21 cellular contexts compared by ENCODE assay signal in genomic region chr5:102603670-102604069, GRCh38.
DNase-seq lines count a peak whose midpoint lies in the region; ATAC-seq and TF ChIP-seq lines count a peak whose summit lies in the region.
"Had no signal": no experiment of that assay in that cellular context is flagged by ENCODE, and none has a peak within 500 bp of the region (broad histone marks: within the 10 kb centered on the region; RNA-seq: fewer than 3 reads in every experiment).

No MANE protein-coding gene starts in this region.

- no peak for ATAC-seq in lower lobe of right lung

- H3K9me3 Mint-ChIP-seq in osteocyte (ENCODE audit: unreplicated experiment) = no peaks in the 10 kb centered on the region
- H3K9me3 Mint-ChIP-seq: T-helper 1 cell treated with Interleukin-12 subunit alpha and Interleukin-12 subunit beta and Interleukin-4 antibody, amounts not matched to agents 30 μg/mL and 1 μg/mL, for 36 hours had no signal

- H3K27me3 Mint-ChIP-seq in osteocyte (ENCODE audit: unreplicated experiment) = no peaks in the 10 kb centered on the region

- H3K36me3 Mint-ChIP-seq in osteocyte (ENCODE audit: unreplicated experiment) = no peaks in the 10 kb centered on the region

- H3K4me1 ChIP-seq in lower lobe of right lung = no peaks in the 10 kb centered on the region
- H3K4me1 ChIP-seq in sigmoid colon = peaks cover 0 to 20% (median 14%) of the 10 kb centered on the region in 4 donors

- no peak for TF ChIP-seq EP300 in sigmoid colon (IDR thresholded peaks at IDR 0.05)

- H3K36me3 ChIP-seq in lower lobe of right lung (no peaks in the 10 kb centered on the region), sigmoid colon (no peaks in the 10 kb centered on the region)

- intact Hi-C loops in lower lobe of right lung (cut with DNase I) (no loop called here), sigmoid colon (cut with DNase I) (no loop called here)

- peak; percentile 5 for DNase-seq in NCI-H2029 treated with DMSO at 0.1 percent for 48 hours (lab: John Stamatoyannopoulos, UW)
- DNase-seq in NCI-H2029 (lab: John Stamatoyannopoulos, UW) = no peak
- DNase-seq in M059J (ENCODE audit: low read depth) = peak; percentile 36
- DNase-seq in astrocyte of the cerebellum (ENCODE audit: low read depth) = peak; percentile 18
- DNase-seq in osteocyte (ENCODE audit: extremely low spot score, unreplicated experiment) = no peak
- no peak for DNase-seq in GM10266 (ENCODE audit: extremely low spot score)
- DNase-seq in lower lobe of right lung = no peak
- no peak for DNase-seq in sigmoid colon
- DNase-seq: 8988T, GM23248, IMR-90, MM.1S, NCI-H1092 treated with DMSO at 0.1 percent for 48 hours, NCI-H146, NCI-H446 treated with DMSO at 0.1 percent for 48 hours, NCI-H82, OCI-M1, RPMI8226, SHP77 treated with DMSO at 0.1 percent for 48 hours had no signal

- H3K27ac ChIP-seq in lower lobe of right lung (no peak overlapping the region), sigmoid colon (no peak overlapping the region)
- H3K27ac ChIP-seq: GM23248, HL-60 had no signal

- H3K27me3 ChIP-seq in lower lobe of right lung (ENCODE audit: low read depth) = no peaks in the 10 kb centered on the region
- no peaks in the 10 kb centered on the region for H3K27me3 ChIP-seq in sigmoid colon

- peak overlapping the region; percentile 84 for H3K27ac Mint-ChIP-seq in osteocyte (ENCODE audit: unreplicated experiment)
- H3K27ac Mint-ChIP-seq: T-helper 1 cell treated with Interleukin-12 subunit alpha and Interleukin-12 subunit beta and Interleukin-4 antibody, amounts not matched to agents 30 μg/mL and 1 μg/mL, for 36 hours had no signal

- H3K9me3 ChIP-seq in lower lobe of right lung (no peaks in the 10 kb centered on the region), sigmoid colon (no peaks in the 10 kb centered on the region)

- H3K4me1 Mint-ChIP-seq in osteocyte (ENCODE audit: unreplicated experiment) = peaks cover 55% of the 10 kb centered on the region

- no peak for TF ChIP-seq POLR2A in sigmoid colon (IDR thresholded peaks at IDR 0.05)

- in situ Hi-C loops in astrocyte of the cerebellum (cut with HindIII; ENCODE audit: low sequenced_read_pairs) = no loop called here

- no peak overlapping the region for H3K4me3 Mint-ChIP-seq in osteocyte (ENCODE audit: unreplicated experiment)
- H3K4me3 Mint-ChIP-seq: T-helper 1 cell treated with Interleukin-12 subunit alpha and Interleukin-12 subunit beta and Interleukin-4 antibody, amounts not matched to agents 30 μg/mL and 1 μg/mL, for 36 hours had no signal

- H3K4me3 ChIP-seq in astrocyte of the cerebellum (ENCODE audit: low read depth, low read length) (no peak overlapping the region), lower lobe of right lung (no peak overlapping the region), sigmoid colon (no peak overlapping the region)
- H3K4me3 ChIP-seq: GM23248 had no signal

- TF ChIP-seq CTCF in astrocyte of the cerebellum (IDR thresholded peaks at IDR 0.05; ENCODE audit: low read depth, low read length, missing control alignments) (no peak), osteocyte (IDR thresholded peaks at IDR 0.05) (no peak), GM10266 (IDR thresholded peaks at IDR 0.05; ENCODE audit: control insufficient read depth, insufficient read depth, low read depth, missing control alignments) (no peak), lower lobe of right lung (IDR thresholded peaks at IDR 0.05) (no peak), sigmoid colon (IDR thresholded peaks at IDR 0.05) (no peak)

Comparison
In these comparisons a context has a peak if more than half of its experiments do, and no peak if none do; other contexts are left out.
1. DNase-seq: peak in NCI-H2029 treated with DMSO at 0.1 percent for 48 hours (single experiment), M059J (single experiment) and astrocyte of the cerebellum (single experiment); none in NCI-H2029 (single experiment), osteocyte (single experiment), GM10266 (single experiment), lower lobe of right lung (single experiment) and sigmoid colon (single experiment).